8 cellular contexts compared by ENCODE assay signal in genomic region chr11:31487848-31488247, GRCh38. TPM values are rescaled to one million over a fixed set of nuclear protein-coding genes. Genes with fewer than 3 reads are reported as not detected.
DNase-seq lines count a peak whose midpoint lies in the region; ATAC-seq, FAIRE-seq and TF ChIP-seq lines count a peak whose summit lies in the region.

No MANE protein-coding gene starts in this region.

- no peak overlapping the region for H3K23ac ChIP-seq in H1 (ENCODE audit: insufficient read length)

- no peak overlapping the region for H2BK20ac ChIP-seq in H1 (ENCODE audit: low read length)

- peak; percentile 39 for FAIRE-seq in H1 (lab: Jason Lieb, UNC)
- FAIRE-seq in pancreas (lab: Jason Lieb, UNC) = no peak

- no peaks in the 10 kb centered on the region for H4K20me1 ChIP-seq in H1 (replicated peaks in 1 of 2; ENCODE audit: control insufficient read depth in 1 of 2, insufficient read depth in 2 of 2, low read length in 2 of 2)

- no peaks in the 10 kb centered on the region for H3K36me3 ChIP-seq in H1 (ENCODE audit: control insufficient read depth in 2 of 4, insufficient read depth in 4 of 4, low read length in 3 of 4)
- H3K36me3 ChIP-seq in pancreas = no peaks in the 10 kb centered on the region

- CTCF ChIA-PET in AG04450 (lab: Charles Lee) (interaction anchor here (0.6 to 2.5 kb wide), 8 partner anchors 20 to 688 kb away, joined by 3 to 24 read pairs (median 4); no protein-coding TSS in a partner anchor), H1 (lab: Charles Lee; ENCODE audit: partially characterized antibody) (interaction anchor here (0.6 to 1.4 kb wide), 5 partner anchors 10 to 1854 kb away, joined by 3 to 9 read pairs (median 3); no protein-coding TSS in a partner anchor)

- H3K9ac ChIP-seq in H1 (replicated peaks in 1 of 4; ENCODE audit: extremely low read depth in 1 of 4, low read depth in 3 of 4, low read length in 3 of 4) = no peak overlapping the region

- H3K27ac ChIP-seq in AG04450 (ENCODE audit: low read depth, low read length) (no peak overlapping the region), H1 (ENCODE audit: low read depth, low read length) (no peak overlapping the region), pancreas (no peak overlapping the region), caudate nucleus (ENCODE audit: low read depth, low read length) (no peak overlapping the region)

- H2BK12ac ChIP-seq in H1 (ENCODE audit: low read depth, low read length) = no peak overlapping the region

- intact Hi-C loops in pancreas (cut with DNase I) = loop anchor here in 1 of 3 donors (5.0 kb wide), 1 partner anchor 384 kb away; no protein-coding TSS in a partner anchor

- peak; percentile 61 for TF ChIP-seq CTCF in AG04450 (IDR thresholded peaks at IDR 0.05; ENCODE audit: low read depth, low read length)
- TF ChIP-seq CTCF in GM13977 (IDR thresholded peaks at IDR 0.05; ENCODE audit: extremely low read depth, insufficient read depth, missing control alignments) = peak; percentile 40
- peak in 2 of 3 experiments; percentile 24 to 32; a peak in 2 of 4 replicates for TF ChIP-seq CTCF in H1 (IDR thresholded peaks at IDR 0.05; ENCODE audit: control extremely low read depth in 1 of 3, insufficient read depth in 1 of 3, low read depth in 1 of 3, low read length in 3 of 3)
- TF ChIP-seq CTCF in pancreas (IDR thresholded peaks at IDR 0.05) = peak in 3 of 4 donors; percentile 21 to 30 (median 26)

- peak in 3 of 4 donors; percentile 70 to 73 (median 72) for ATAC-seq in pancreas
- no peak for ATAC-seq in GM21528 (IDR thresholded peaks at IDR 0.05; ENCODE audit: low FRiP score, unreplicated experiment)

- no peak overlapping the region for H4K91ac ChIP-seq in H1 (replicated peaks; ENCODE audit: insufficient read length, low read length)

- no peak for TF ChIP-seq EP300 in H1 (IDR thresholded peaks at IDR 0.05; ENCODE audit: borderline replicate concordance in 1 of 2, low read depth in 2 of 2, low read length in 2 of 2)

- no peak overlapping the region for H2AFZ ChIP-seq in H1 (ENCODE audit: low read length)

- no peak overlapping the region for H3K56ac ChIP-seq in H1 (replicated peaks; ENCODE audit: insufficient read length, low read depth, low read length)

- no peak overlapping the region for H2BK120ac ChIP-seq in H1 (replicated peaks; ENCODE audit: low read depth, low read length)

- no peak overlapping the region for H4K8ac ChIP-seq in H1 (ENCODE audit: extremely low read depth, insufficient read depth, low read length)

- H3K4me2 ChIP-seq in H1 (ENCODE audit: insufficient read depth in 1 of 2, low read depth in 2 of 2, low read length in 2 of 2) = no peak overlapping the region

- no peak overlapping the region for H2BK5ac ChIP-seq in H1 (ENCODE audit: low read depth, low read length)

- 64% methylated on average over 1 of the region's 1 CpG; no CpG with 5 or more reads in 1 of the 2 experiments for whole genome bisulfite sequencing in H1 (ENCODE audit: extremely low coverage in 1 of 2, insufficient coverage in 1 of 2, insufficient read length in 1 of 2, insufficient replicate concordance in 2 of 2, low coverage in 1 of 2, low lambda C conversion rate in 2 of 2, missing lambda C conversion rate in 1 of 2), 2 experiments
- 0 to 23% methylated on average over 1 of the region's 1 CpG for WGBS in pancreas, 2 donors

- TF ChIP-seq POLR2A in H1 (IDR thresholded peaks at IDR 0.05; ENCODE audit: control extremely low read depth in 1 of 2, low read depth in 2 of 2, low read length in 2 of 2) = no peak

- in situ Hi-C loops in GM13977 (cut with MboI; ENCODE audit: low pct_unique_long_range_greater_than_20kb, low sequenced_read_pairs, unreplicated experiment) = loop anchor here (25.0 kb wide), 1 partner anchor 299 kb away; no protein-coding TSS in a partner anchor

- H3K23me2 ChIP-seq in H1 (ENCODE audit: low read depth, low read length) = no peaks in the 10 kb centered on the region

- peak; percentile 27 for DNase-seq in AG04450 (ENCODE audit: low read depth, low spot score)
- no peak for DNase-seq in GM13977 (ENCODE audit: low spot score)
- peak; percentile 30 for DNase-seq in NCI-H2171 (lab: John Stamatoyannopoulos, UW)
- no peak for DNase-seq in H1 (ENCODE audit: low read depth in 1 of 2, low spot score in 2 of 2)
- peak in 1 of 6 donors; percentile 16 for DNase-seq in pancreas
- DNase-seq in SHP77 treated with DMSO at 0.1 percent for 48 hours (lab: John Stamatoyannopoulos, UW) = no peak
- DNase-seq in caudate nucleus (lab: John Stamatoyannopoulos, UW) = no peak

- H4K5ac ChIP-seq in H1 (ENCODE audit: insufficient read length, low read depth, low read length) = no peak overlapping the region

- TF ChIP-seq RAD21 in H1 (IDR thresholded peaks at IDR 0.05 in 1 of 2, conservative IDR thresholded peaks at IDR 0.05 in 1 of 2; ENCODE audit: low read depth in 2 of 2, low read length in 2 of 2) = peak; percentile 61 to 68

- H3K4ac ChIP-seq in H1 (replicated peaks; ENCODE audit: insufficient read length, low read depth, low read length) = no peak overlapping the region

- H3K18ac ChIP-seq in H1 (ENCODE audit: extremely low read depth, low read length) = no peak overlapping the region

- H2AK5ac ChIP-seq in H1 (ENCODE audit: low read depth, low read length) = no peak overlapping the region

- H3K9me3 ChIP-seq in AG04450 (ENCODE audit: control insufficient read depth, insufficient read depth, low read length) (no peaks in the 10 kb centered on the region), H1 (ENCODE audit: insufficient read depth in 2 of 2, low read depth in 1 of 2, low read length in 1 of 2) (no peaks in the 10 kb centered on the region), pancreas (no peaks in the 10 kb centered on the region)

- H3K4me3 ChIP-seq in AG04450 (ENCODE audit: low read depth, low read length) = no peak overlapping the region
- no peak overlapping the region for H3K4me3 ChIP-seq in H1 (ENCODE audit: extremely low read depth in 1 of 4, insufficient read depth in 2 of 4, low read depth in 3 of 4, low read length in 4 of 4)
- H3K4me3 ChIP-seq in pancreas = no peak overlapping the region

- H3K27me3 ChIP-seq in AG04450 (ENCODE audit: control insufficient read depth, insufficient read depth, low read length) (no peaks in the 10 kb centered on the region), H1 (replicated peaks in 1 of 4; ENCODE audit: control insufficient read depth in 3 of 4, extremely low read depth in 1 of 4, insufficient read depth in 3 of 4, low read length in 3 of 4) (no peaks in the 10 kb centered on the region), pancreas (no peaks in the 10 kb centered on the region)

- peaks cover 0 to 55% of the 10 kb centered on the region in 2 experiments; a peak in 2 of 4 replicates for H3K79me2 ChIP-seq in H1 (ENCODE audit: control insufficient read depth in 1 of 2, insufficient read depth in 2 of 2, low read length in 2 of 2)

- no peak overlapping the region for H3K14ac ChIP-seq in H1 (ENCODE audit: insufficient read length)

- H3K79me1 ChIP-seq in H1 (ENCODE audit: low read depth, low read length) = no peaks in the 10 kb centered on the region; the same call in 1 of the 2 replicates

- POLR2A ChIA-PET in AG04450 (lab: Yijun Ruan, JAX) (no interaction called here), H1 (lab: Charles Lee; ENCODE audit: partially characterized antibody) (no interaction called here)

- H3K4me1 ChIP-seq in H1 (replicated peaks in 1 of 4; ENCODE audit: control insufficient read depth in 3 of 4, insufficient read depth in 4 of 4, low read length in 3 of 4) (peaks cover 0 to 6% (median 0%) of the 10 kb centered on the region in 4 experiments; a peak in 2 of 7 replicates), pancreas (peaks cover 0 to 10% (median 8%) of the 10 kb centered on the region in 3 donors)

- H2BK15ac ChIP-seq in H1 (ENCODE audit: low read length) = no peak overlapping the region

TF ChIP-seq in H1, 55 proteins besides CTCF, POLR2A, EP300 and RAD21:
- no peak for TF ChIP-seq PHF8 (conservative IDR thresholded peaks at IDR 0.05; ENCODE audit: low read depth, low read length)

RNA-seq across cellular contexts. Expression of gene IMMP1L, which starts 21.6 kb away (rescaled TPM):
- polyA plus RNA-seq in AG04450 (2011; rRNA removed) = 17.7 and 23.9 TPM in 2 replicates
- 3.4 and 6.6 TPM in 2 replicates for polyA minus RNA-seq in AG04450 (2011; rRNA and poly(A)+ RNA removed)
- total RNA-seq in H1 (2021; fragmentation: NEBNext Ultra II Directional; extraction: Animal tissue kit (Norgen Biotek cat#: 25700)) = 27.4 and 28.6 TPM in 2 replicates
- 47.7 and 52.3 TPM in 2 replicates for polyA plus RNA-seq in H1 (2011; rRNA removed)
- polyA plus RNA-seq in H1 (2011; cell fraction: cytosol; rRNA removed) = 56.6 TPM
- polyA plus RNA-seq in H1 (2011; cell fraction: nucleus; rRNA removed) = 17.1 TPM
- polyA plus RNA-seq in H1 (2012, experiment 1 of 2) = 20.0 to 38.6 TPM (median 30.4 TPM) in 4 replicates
- 54.1 TPM for polyA plus RNA-seq in H1 (2012, experiment 2 of 2)
- 27.2 TPM for polyA plus RNA-seq in H1 (2013, experiment 1 of 2)
- 24.2 TPM for polyA plus RNA-seq in H1 (2013, experiment 2 of 2)
- 9.6 and 14.1 TPM in 2 replicates for polyA minus RNA-seq in H1 (2011; rRNA and poly(A)+ RNA removed)
- polyA minus RNA-seq in H1 (2011; cell fraction: cytosol; rRNA and poly(A)+ RNA removed) = 7.6 TPM
- polyA minus RNA-seq in H1 (2011; cell fraction: nucleus; rRNA and poly(A)+ RNA removed) = 27.9 TPM
- 10 to 100 TPM in 3 of 6 donors, 1 to 10 TPM in 3; 6.3 to 14.1 (median 10.8) TPM for total RNA-seq in pancreas
- polyA plus RNA-seq in pancreas = 10 to 100 TPM; 20.4 to 55.7 TPM

RNA-seq across cellular contexts. Expression of gene ELP4, which starts 21.7 kb away (rescaled TPM):
- polyA plus RNA-seq in AG04450 (2011; rRNA removed) (13.6 and 15.5 TPM in 2 replicates), H1 (2011; rRNA removed) (11.7 and 14.0 TPM in 2 replicates), pancreas (1 to 10 TPM; 8.8 to 9.6 TPM)
- 9.5 and 12.5 TPM in 2 replicates for polyA minus RNA-seq in AG04450 (2011; rRNA and poly(A)+ RNA removed)
- 18.6 and 19.1 TPM in 2 replicates for total RNA-seq in H1 (2021; fragmentation: NEBNext Ultra II Directional; extraction: Animal tissue kit (Norgen Biotek cat#: 25700))
- 16.8 TPM for polyA plus RNA-seq in H1 (2011; cell fraction: cytosol; rRNA removed)
- 13.1 TPM for polyA plus RNA-seq in H1 (2011; cell fraction: nucleus; rRNA removed)
- 7.7 to 17.7 TPM (median 14.8 TPM) in 4 replicates for polyA plus RNA-seq in H1 (2012, experiment 1 of 2)
- polyA plus RNA-seq in H1 (2012, experiment 2 of 2) = 9.4 TPM
- 15.9 TPM for polyA plus RNA-seq in H1 (2013, experiment 1 of 2)
- polyA plus RNA-seq in H1 (2013, experiment 2 of 2) = 16.7 TPM
- 23.0 and 28.7 TPM in 2 replicates for polyA minus RNA-seq in H1 (2011; rRNA and poly(A)+ RNA removed)
- polyA minus RNA-seq in H1 (2011; cell fraction: cytosol; rRNA and poly(A)+ RNA removed) = 13.6 TPM
- polyA minus RNA-seq in H1 (2011; cell fraction: nucleus; rRNA and poly(A)+ RNA removed) = 89.0 TPM
- 10 to 100 TPM in 4 of 6 donors, 1 to 10 TPM in 2; 8.7 to 13.2 (median 11.3) TPM for total RNA-seq in pancreas

Comparison
In these comparisons a context has a peak if more than half of its experiments do, and no peak if none do; other contexts are left out.
1. DNase-seq: peak in AG04450 (single experiment) and NCI-H2171 (single experiment); none in GM13977 (single experiment), H1 (0 of 2), SHP77 treated with DMSO at 0.1 percent for 48 hours (single experiment) and caudate nucleus (0 of 61).
2. Peak in every context shown above with its lines, with median percentiles within 50 percentile points of each other: CTCF ChIP-seq.